ENCODE assay signal across 17 cellular contexts in the genomic region with DNA sequence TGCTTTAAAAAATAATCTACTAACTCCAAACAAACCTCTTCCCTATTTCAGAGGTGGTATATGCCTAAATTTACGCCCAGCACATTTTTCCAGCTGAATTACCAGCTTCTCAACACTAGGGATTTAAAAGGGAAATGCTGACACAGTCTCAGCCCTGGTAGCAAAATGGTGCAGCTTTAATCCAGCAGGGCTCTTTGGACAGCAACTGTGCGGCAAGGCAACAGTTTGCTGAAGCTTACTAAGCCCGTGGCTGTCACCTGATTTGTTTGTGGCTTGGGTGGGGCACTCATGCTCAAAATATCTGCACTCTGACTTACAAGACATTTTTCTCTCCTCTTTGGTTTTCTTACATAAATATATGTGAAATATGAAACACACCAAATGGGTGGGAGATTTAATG.
DNase-seq lines count a peak whose midpoint lies in the region; ATAC-seq, FAIRE-seq and TF ChIP-seq lines count a peak whose summit lies in the region.
"Had no signal": no experiment of that assay in that cellular context is flagged by ENCODE, and none has a peak within 500 bp of the region (broad histone marks: within the 10 kb centered on the region; RNA-seq: fewer than 3 reads in every experiment).

No MANE protein-coding gene starts in this region.

- peaks cover 2% of the 10 kb centered on the region for H3K27me3 Mint-ChIP-seq in mesothelial cell of epicardium (ENCODE audit: low read depth)
- peaks cover 0 to 3% of the 10 kb centered on the region in 2 donors for H3K27me3 Mint-ChIP-seq in effector memory CD8-positive, alpha-beta T cell

- DNase-seq in DMS79 (lab: John Stamatoyannopoulos, UW) (peak; percentile 79), SK-MEL-5 (ENCODE audit: low read depth, low spot score) (peak; percentile 76), mesothelial cell of epicardium (ENCODE audit: low spot score in 2 of 2, unreplicated experiment in 2 of 2) (no peak), amniotic stem cell (lab: John Stamatoyannopoulos, UW) (no peak), GM12892 (ENCODE audit: insufficient read length) (no peak)
- no peak for DNase-seq in effector memory CD8-positive, alpha-beta T cell
- DNase-seq: hippocampal formation; left cardiac atrium; MG63; NCI-H2171; stimulated activated CD4-positive, alpha-beta T cell treated with anti-CD3 and anti-CD28 coated beads, Interleukin-12 subunit alpha, Interleukin-12 subunit beta, amount 100 ng/mL, for 4 hours; stomach had no signal

- H3K36me3 Mint-ChIP-seq in mesothelial cell of epicardium = no peaks in the 10 kb centered on the region
- H3K36me3 Mint-ChIP-seq in effector memory CD8-positive, alpha-beta T cell (ENCODE audit: insufficient read depth) = no peaks in the 10 kb centered on the region

- in situ Hi-C loops in SK-MEL-5 (cut with HindIII; ENCODE audit: low pct_unique_long_range_greater_than_20kb, low sequenced_read_pairs) = no loop called here

- TF ChIP-seq POLR2A in GM12892 (IDR thresholded peaks at IDR 0.05; ENCODE audit: low read depth, low read length) = no peak

- H3K9me3 Mint-ChIP-seq in mesothelial cell of epicardium = peaks cover 8% of the 10 kb centered on the region
- H3K9me3 Mint-ChIP-seq in effector memory CD8-positive, alpha-beta T cell = no peaks in the 10 kb centered on the region

- H3K27ac Mint-ChIP-seq in mesothelial cell of epicardium = no peak overlapping the region
- H3K27ac Mint-ChIP-seq in effector memory CD8-positive, alpha-beta T cell = no peak overlapping the region

- TF ChIP-seq CTCF in mesothelial cell of epicardium (IDR thresholded peaks at IDR 0.05; ENCODE audit: unreplicated experiment) = peak; percentile 14

- no peak for FAIRE-seq in GM12892 (lab: Jason Lieb, UNC)
- FAIRE-seq: GM12891, HTR-8/SVneo had no signal

- no peak overlapping the region for H3K4me3 Mint-ChIP-seq in mesothelial cell of epicardium
- H3K4me3 Mint-ChIP-seq in effector memory CD8-positive, alpha-beta T cell = no peak overlapping the region

- no peaks in the 10 kb centered on the region for H3K4me1 Mint-ChIP-seq in mesothelial cell of epicardium
- no peaks in the 10 kb centered on the region for H3K4me1 Mint-ChIP-seq in effector memory CD8-positive, alpha-beta T cell (ENCODE audit: low read depth in 2 of 2)

- ATAC-seq in HG03025 (IDR thresholded peaks at IDR 0.05; ENCODE audit: low FRiP score, unreplicated experiment) (peak; percentile 68), HG02870 (IDR thresholded peaks at IDR 0.05; ENCODE audit: unreplicated experiment) (no peak)
- no peak for ATAC-seq in effector memory CD8-positive, alpha-beta T cell (replicated peaks)
- ATAC-seq: left cardiac atrium, SK-N-SH treated with all-trans-retinoic acid at 6 μM for 48 hours had no signal

Comparison
In these comparisons a context has a peak if more than half of its experiments do, and no peak if none do; other contexts are left out.
1. DNase-seq: peak in DMS79 (single experiment) and SK-MEL-5 (single experiment); none in mesothelial cell of epicardium (0 of 2), amniotic stem cell (single experiment), effector memory CD8-positive, alpha-beta T cell (0 of 3) and GM12892 (single experiment).